Comparison of ENCODE assay signal across 9 cellular contexts in the genomic region with DNA sequence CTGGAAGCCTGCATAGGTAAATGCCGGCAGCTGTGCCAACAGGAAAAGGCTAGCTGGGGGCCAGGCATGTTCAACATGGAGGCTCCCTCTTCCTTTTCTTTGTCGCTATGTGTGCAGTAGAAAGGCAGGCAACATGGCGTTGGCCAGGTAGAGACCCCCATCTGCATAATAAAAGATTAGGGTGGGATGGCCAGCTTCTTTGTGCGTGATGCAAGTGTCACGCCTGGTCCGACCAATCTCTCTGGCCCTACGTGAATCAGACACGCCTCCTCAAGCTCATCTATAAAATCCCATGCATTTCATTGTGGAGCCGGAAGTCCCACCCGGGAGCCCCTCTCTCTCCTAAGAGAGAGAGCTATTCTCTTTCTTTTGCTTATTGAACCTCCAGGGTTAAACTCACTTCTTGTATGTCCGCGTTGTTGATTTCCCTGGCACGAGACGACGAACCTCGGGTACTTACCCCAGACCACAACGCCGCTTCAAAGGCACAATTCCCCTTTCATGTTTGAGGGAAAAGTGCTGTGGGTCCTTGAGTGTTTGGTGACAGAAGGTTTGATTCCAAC. TPM values are rescaled to one million over a fixed set of nuclear protein-coding genes. Genes with fewer than 3 reads are reported as not detected.
DNase-seq lines count a peak whose midpoint lies in the region; ATAC-seq, FAIRE-seq and TF ChIP-seq lines count a peak whose summit lies in the region.
"Had no signal": no experiment of that assay in that cellular context is flagged by ENCODE, and none has a peak within 500 bp of the region (broad histone marks: within the 10 kb centered on the region; RNA-seq: fewer than 3 reads in every experiment).

No MANE protein-coding gene starts in this region.

- peak; percentile 26 for DNase-seq in EL
- peak; percentile 92 for DNase-seq in NCI-H345 treated with DMSO at 0.1 percent for 48 hours (lab: John Stamatoyannopoulos, UW; ENCODE audit: unreplicated experiment)
- no peak for DNase-seq in pancreas
- DNase-seq in NAMALWA (ENCODE audit: low spot score): no peak
- DNase-seq in activated effector memory CD4-positive, alpha-beta T cell treated with anti-CD3 and anti-CD28 coated beads, Interleukin-2, amount 50 U/mL, for 16 hours: no peak

- WGBS in pancreas, 2 donors: 63 to 65% methylated on average over 18 of the region's 18 CpGs

- peak overlapping the region in 3 of 4 donors; percentile 31 to 48 (median 34) for H3K27ac ChIP-seq in pancreas

- intact Hi-C loops in pancreas (cut with DNase I): loop anchor here in 1 of 3 donors (10.0 kb wide), 1 partner anchor 59 kb away; no protein-coding TSS in a partner anchor

- ATAC-seq in pancreas (peak in 3 of 4 donors; percentile 53 to 65 (median 61)), HG03139 (IDR thresholded peaks at IDR 0.05; ENCODE audit: unreplicated experiment) (no peak), HG03045 (IDR thresholded peaks at IDR 0.05; ENCODE audit: unreplicated experiment) (no peak)

- no peak for TF ChIP-seq CTCF in pancreas (IDR thresholded peaks at IDR 0.05)

- H3K9me3 ChIP-seq in endocrine pancreas (ENCODE audit: control insufficient read depth, low read length) (no peaks in the 10 kb centered on the region), pancreas (no peaks in the 10 kb centered on the region)

- no peak for FAIRE-seq in pancreas (lab: Jason Lieb, UNC)

- H3K36me3 ChIP-seq in endocrine pancreas (ENCODE audit: control insufficient read depth, insufficient read depth, low read length) (no peaks in the 10 kb centered on the region), pancreas (peaks cover 0 to 1% (median 0%) of the 10 kb centered on the region in 3 donors)

- no peak overlapping the region for H3K9ac ChIP-seq in endocrine pancreas (ENCODE audit: control insufficient read depth, insufficient read depth, low read length)

- H3K4me3 ChIP-seq in endocrine pancreas (ENCODE audit: control insufficient read depth, insufficient read depth, low read length) (peak overlapping the region; percentile 50), pancreas (peak overlapping the region in 1 of 4 donors; percentile 14)

- H3K4me1 ChIP-seq in endocrine pancreas (ENCODE audit: control insufficient read depth, insufficient read depth, low read length): peaks cover 7% of the 10 kb centered on the region
- peaks cover 0 to 12% (median 9%) of the 10 kb centered on the region in 3 donors for H3K4me1 ChIP-seq in pancreas

- no peaks in the 10 kb centered on the region for H3K27me3 ChIP-seq in endocrine pancreas (ENCODE audit: control insufficient read depth, insufficient read depth, low read length)
- no peaks in the 10 kb centered on the region for H3K27me3 ChIP-seq in pancreas

RNA-seq across cellular contexts. Expression of a gene that starts 25.0 kb away (rescaled TPM):
- under 1 TPM in 2 of 6 donors, not detected in 4; 0.08 to 0.09 TPM for total RNA-seq in pancreas
- polyA plus RNA-seq in pancreas: under 1 TPM; 0.04 to 0.07 TPM
- total RNA-seq: T-helper 2 cell treated with Interferon-gamma antibody and Interleukin-4, amounts not matched to agents 100 ng/mL and 5 ng/mL, for 36 hours had no signal

Comparison
In these comparisons a context has a peak if more than half of its experiments do, and no peak if none do; other contexts are left out.
1. DNase-seq: peak in EL (single experiment) and NCI-H345 treated with DMSO at 0.1 percent for 48 hours (single experiment); none in pancreas (0 of 6), NAMALWA (single experiment) and activated effector memory CD4-positive, alpha-beta T cell treated with anti-CD3 and anti-CD28 coated beads, Interleukin-2, amount 50 U/mL, for 16 hours (single experiment).
2. ATAC-seq: peak in pancreas (3 of 4); none in HG03139 (single experiment) and HG03045 (single experiment).